In genomic region chr22:42357634-42358296, GRCh38 we compare ENCODE assay signal across 20 cellular contexts.
A peak's percentile ranks its signal among the peaks of the same experiment; 100 is the strongest.
DNase-seq lines count a peak whose midpoint lies in the region; ATAC-seq, FAIRE-seq and TF ChIP-seq lines count a peak whose summit lies in the region.
"Had no signal": no experiment of that assay in that cellular context is flagged by ENCODE, and none has a peak within 500 bp of the region (broad histone marks: within the 10 kb centered on the region; RNA-seq: fewer than 3 reads in every experiment).

No MANE protein-coding gene starts in this region.

- WGBS in stomach, 5 donors, result 30 to 47% (median 37%) methylated on average over 8 of the region's 8 CpGs

- H3K4me1 Mint-ChIP-seq in activated naive CD4-positive, alpha-beta T cell treated with anti-CD3 and anti-CD28 coated beads for 36 hours (ENCODE audit: low read depth), result no peaks in the 10 kb centered on the region
- H3K4me1 Mint-ChIP-seq: central memory CD8-positive, alpha-beta T cell had no signal

- peaks cover 3% of the 10 kb centered on the region for H3K27me3 Mint-ChIP-seq in activated naive CD4-positive, alpha-beta T cell treated with anti-CD3 and anti-CD28 coated beads for 36 hours (ENCODE audit: low read depth)

- FAIRE-seq in GM19239 (lab: Jason Lieb, UNC), result no peak
- FAIRE-seq: endometrium had no signal

- H3K4me3 ChIP-seq in PC-9, result no peak overlapping the region
- H3K4me3 ChIP-seq in choroid plexus epithelial cell (ENCODE audit: low read depth, low read length), result no peak overlapping the region
- no peak overlapping the region for H3K4me3 ChIP-seq in stomach
- H3K4me3 ChIP-seq: tibial artery had no signal

- no peak for TF ChIP-seq POLR2A in stomach (IDR thresholded peaks at IDR 0.05)

- no peaks in the 10 kb centered on the region for H3K36me3 Mint-ChIP-seq in activated naive CD4-positive, alpha-beta T cell treated with anti-CD3 and anti-CD28 coated beads for 36 hours (ENCODE audit: low read depth)

- POLR2A ChIA-PET in PC-9 (lab: Charles Lee; ENCODE audit: unreplicated experiment), result no interaction called here

- no peak overlapping the region for H3K4me2 ChIP-seq in PC-9

- H3K4me3 Mint-ChIP-seq in activated naive CD4-positive, alpha-beta T cell treated with anti-CD3 and anti-CD28 coated beads for 36 hours, result no peak overlapping the region
- H3K4me3 Mint-ChIP-seq: activated CD8-positive, alpha-beta T cell treated with anti-CD3 and anti-CD28 coated beads, Interleukin-2, amount 10 ng/mL, durations not matched to agents 7 days and 5 days; activated T-cell treated with anti-CD3 and anti-CD28 coated beads, Interleukin-2, amount 50 U/mL, for 72 hours; central memory CD8-positive, alpha-beta T cell; WTC11 had no signal

- H4K20me1 ChIP-seq in PC-9 (ENCODE audit: insufficient read depth), result no peaks in the 10 kb centered on the region

- intact Hi-C loops in PC-9 (cut with micrococcal nuclease; ENCODE audit: unreplicated experiment) (no loop called here), stomach (cut with DNase I; ENCODE audit: low total_unique reads) (no loop called here)
- intact Hi-C loops in activated naive CD4-positive, alpha-beta T cell treated with anti-CD3 and anti-CD28 coated beads for 36 hours (cut with micrococcal nuclease), result no loop called here

- TF ChIP-seq EP300 in stomach (IDR thresholded peaks at IDR 0.05), result no peak

- 0 out of 2 replicates have a peak, but pooled peaks cover 9% of the 10 kb centered on the region for H3K4me1 ChIP-seq in PC-9 (replicated peaks; ENCODE audit: insufficient read depth)
- H3K4me1 ChIP-seq in stomach, result peaks cover 0 to 19% (median 13%) of the 10 kb centered on the region in 4 donors

- CTCF ChIA-PET in PC-9 (lab: Charles Lee), result no interaction called here
- CTCF ChIA-PET in activated naive CD4-positive, alpha-beta T cell treated with anti-CD3 and anti-CD28 coated beads for 36 hours (lab: Charles Lee), result no interaction called here

- no peak overlapping the region for H2AFZ ChIP-seq in PC-9

- peak; percentile 82 for ATAC-seq in left lobe of liver
- ATAC-seq: activated CD8-positive, alpha-beta T cell treated with anti-CD3 and anti-CD28 coated beads, Interleukin-2, amount 10 ng/mL, durations not matched to agents 7 days and 5 days; activated T-cell treated with anti-CD3 and anti-CD28 coated beads, Interleukin-2, amount 50 U/mL, for 72 hours; WTC11 had no signal

- BruUV-seq in PC-9 (replicated peaks; lab: Mats Ljungman, UMichigan), result no TSS peak

- TF ChIP-seq CTCF in PC-9 (conservative IDR thresholded peaks at IDR 0.05) (no peak), choroid plexus epithelial cell (conservative IDR thresholded peaks at IDR 0.05; ENCODE audit: low read depth, low read length) (peak; percentile 3), stomach (IDR thresholded peaks at IDR 0.05) (no peak), GM10266 (IDR thresholded peaks at IDR 0.05; ENCODE audit: control insufficient read depth, insufficient read depth, low read depth, missing control alignments) (no peak)

- H3K27me3 ChIP-seq in PC-9 (ENCODE audit: insufficient read depth, low read depth) (no peaks in the 10 kb centered on the region), stomach (no peaks in the 10 kb centered on the region)

- no peaks in the 10 kb centered on the region for H3K79me2 ChIP-seq in PC-9 (ENCODE audit: low read depth)

- H3K36me3 ChIP-seq in PC-9 (ENCODE audit: low read depth) (no peaks in the 10 kb centered on the region), stomach (no peaks in the 10 kb centered on the region)
- H3K36me3 ChIP-seq: neutrophil, tibial artery had no signal

- H3K9me2 ChIP-seq in PC-9 (ENCODE audit: insufficient read depth), result no peaks in the 10 kb centered on the region

- H3K27ac ChIP-seq in PC-9 (peak overlapping the region; percentile 31), stomach (no peak overlapping the region)
- H3K27ac ChIP-seq: neutrophil, tibial artery had no signal

- no peaks in the 10 kb centered on the region for H3K9me3 ChIP-seq in PC-9 (ENCODE audit: insufficient read depth, low read depth)
- H3K9me3 ChIP-seq in stomach, result no peaks in the 10 kb centered on the region
- H3K9me3 ChIP-seq: neutrophil, tibial artery had no signal

- no peaks in the 10 kb centered on the region for H3K9me3 Mint-ChIP-seq in activated naive CD4-positive, alpha-beta T cell treated with anti-CD3 and anti-CD28 coated beads for 36 hours
- H3K9me3 Mint-ChIP-seq: activated T-cell treated with anti-CD3 and anti-CD28 coated beads, Interleukin-2, amount 50 U/mL, for 72 hours; central memory CD8-positive, alpha-beta T cell; WTC11 had no signal

- H3F3A ChIP-seq in PC-9 (ENCODE audit: insufficient read depth, low read depth), result no peaks in the 10 kb centered on the region; the same call in 1 of the 2 replicates

- no peak overlapping the region for H3K27ac Mint-ChIP-seq in activated naive CD4-positive, alpha-beta T cell treated with anti-CD3 and anti-CD28 coated beads for 36 hours
- H3K27ac Mint-ChIP-seq: activated CD8-positive, alpha-beta T cell treated with anti-CD3 and anti-CD28 coated beads, Interleukin-2, amount 10 ng/mL, durations not matched to agents 7 days and 5 days; activated T-cell treated with anti-CD3 and anti-CD28 coated beads, Interleukin-2, amount 50 U/mL, for 72 hours; WTC11 had no signal

- DNase-seq in PC-9 (peak; percentile 34 to 57), choroid plexus epithelial cell (ENCODE audit: low read depth) (no peak), left lobe of liver (ENCODE audit: low spot score) (peak; percentile 84), stomach (peak; percentile 87), GM19239 (ENCODE audit: insufficient read length, low spot score) (no peak), GM10266 (ENCODE audit: extremely low spot score) (no peak)
- DNase-seq in activated naive CD4-positive, alpha-beta T cell treated with anti-CD3 and anti-CD28 coated beads for 36 hours, result no peak
- DNase-seq: activated CD8-positive, alpha-beta T cell treated with anti-CD3 and anti-CD28 coated beads, Interleukin-2, amount 10 ng/mL, durations not matched to agents 7 days and 5 days; activated T-cell treated with anti-CD3 and anti-CD28 coated beads, Interleukin-2, amount 50 U/mL, for 72 hours; C1 segment of cervical spinal cord; DMS79; midbrain; NCI-H1092; NCI-H748 treated with DMSO at 0.1 percent for 48 hours; stimulated activated CD4-positive, alpha-beta T cell treated with anti-CD3 and anti-CD28 coated beads, Interleukin-2, amount 100 ng/mL, for 48 hours; tibial artery had no signal

Comparison
In these comparisons a context has a peak if more than half of its experiments do, and no peak if none do; other contexts are left out.
1. DNase-seq: peak in PC-9 (2 of 2), left lobe of liver (single experiment) and stomach (single experiment); none in choroid plexus epithelial cell (single experiment), activated naive CD4-positive, alpha-beta T cell treated with anti-CD3 and anti-CD28 coated beads for 36 hours (single experiment), GM19239 (single experiment) and GM10266 (single experiment).